22 cellular contexts compared by ENCODE assay signal in genomic region chr9:71607571-71607970, GRCh38.
A peak's percentile ranks its signal among the peaks of the same experiment; 100 is the strongest.
DNase-seq lines count a peak whose midpoint lies in the region; ATAC-seq lines count a peak whose summit lies in the region.
"Had no signal": no experiment of that assay in that cellular context is flagged by ENCODE, and none has a peak within 500 bp of the region (broad histone marks: within the 10 kb centered on the region; RNA-seq: fewer than 3 reads in every experiment).

No MANE protein-coding gene starts in this region.

- peaks cover 0 to 1% of the 10 kb centered on the region in 2 donors for H3K27me3 Mint-ChIP-seq in CD4-positive, alpha-beta memory T cell

- H3K4me3 Mint-ChIP-seq in CD4-positive, alpha-beta memory T cell: no peak overlapping the region
- H3K4me3 Mint-ChIP-seq: GM23338 had no signal

- peaks cover 0 to 7% (median 3%) of the 10 kb centered on the region in 8 donors for H3K9me3 Mint-ChIP-seq in CD4-positive, alpha-beta memory T cell

- no peaks in the 10 kb centered on the region for H3K4me1 Mint-ChIP-seq in CD4-positive, alpha-beta memory T cell

- no peak overlapping the region for H2BK5ac ChIP-seq in mesendoderm (ENCODE audit: low read length)

- no peak overlapping the region for H2BK120ac ChIP-seq in mesendoderm (ENCODE audit: low read depth, low read length)

- no peaks in the 10 kb centered on the region for H3K79me2 ChIP-seq in mesendoderm (ENCODE audit: control insufficient read depth, insufficient read depth, low read length)

- no peak overlapping the region for H3K4me2 ChIP-seq in mesendoderm (ENCODE audit: low read length)
- H3K4me2 ChIP-seq: GM23338, PC-9 had no signal

- H3K36me3 ChIP-seq in mesendoderm (ENCODE audit: control insufficient read depth, insufficient read depth, low read length): no peaks in the 10 kb centered on the region
- H3K36me3 ChIP-seq in CD4-positive, alpha-beta memory T cell (ENCODE audit: insufficient read depth, low read length): no peaks in the 10 kb centered on the region

- peak; percentile 23 for DNase-seq in GM03348 (ENCODE audit: low spot score)
- DNase-seq in fibroblast of gingiva (ENCODE audit: low read depth): peak; percentile 84
- no peak for DNase-seq in mesendoderm
- peak; percentile 31 for DNase-seq in stromal cell of bone marrow (ENCODE audit: low read depth)
- no peak for DNase-seq in GF-D8 (lab: John Stamatoyannopoulos, UW)
- no peak for DNase-seq in CD4-positive, alpha-beta memory T cell
- no peak for DNase-seq in EL
- DNase-seq: AML-193, DMS79, HCEC 1CT, KBM-7, NCI-H1105 treated with DMSO at 0.1 percent for 48 hours, NCI-H1694 treated with DMSO at 0.1 percent for 48 hours, NCI-H2107, NCI-H510A, NCI-H774, SIG-M5 had no signal

- no peak overlapping the region for H3K4me3 ChIP-seq in mesendoderm (ENCODE audit: low read length)
- no peak overlapping the region for H3K4me3 ChIP-seq in CD4-positive, alpha-beta memory T cell (ENCODE audit: low read length in 2 of 2)
- H3K4me3 ChIP-seq: GM23338, PC-9 had no signal

- no peak overlapping the region for H3K9ac ChIP-seq in mesendoderm (ENCODE audit: low read length)

- WGBS in mesendoderm (ENCODE audit: extremely low coverage, insufficient coverage, low lambda C conversion rate): no CpG with 5 or more reads among the region's 6 CpGs

- POLR2A ChIA-PET in CD4-positive, alpha-beta memory T cell (lab: Charles Lee; ENCODE audit: partially characterized antibody): no interaction called here

- no peak overlapping the region for H3K27ac Mint-ChIP-seq in CD4-positive, alpha-beta memory T cell
- H3K27ac Mint-ChIP-seq: GM23338 had no signal

- no peaks in the 10 kb centered on the region for H3K79me1 ChIP-seq in mesendoderm (ENCODE audit: low read length)

- no peak overlapping the region for H3K23ac ChIP-seq in mesendoderm (ENCODE audit: low read length)

- H3K4me1 ChIP-seq in mesendoderm (ENCODE audit: control insufficient read depth, low read depth, low read length): no peaks in the 10 kb centered on the region
- no peaks in the 10 kb centered on the region for H3K4me1 ChIP-seq in CD4-positive, alpha-beta memory T cell (ENCODE audit: insufficient read depth, low read length)

- CTCF ChIA-PET in CD4-positive, alpha-beta memory T cell (lab: Charles Lee; ENCODE audit: partially characterized antibody): interaction anchor here (4.6 kb wide), 1 partner anchor 161 kb away, joined by 71 read pairs; the partner anchor contains the start of gene CEMIP2

- no peak overlapping the region for H3K27ac ChIP-seq in mesendoderm (ENCODE audit: low read depth, low read length)
- H3K27ac ChIP-seq in CD4-positive, alpha-beta memory T cell (ENCODE audit: low read depth, low read length): no peak overlapping the region
- H3K27ac ChIP-seq: C4-2B, PC-9, RWPE1 had no signal

- H3K27me3 ChIP-seq in mesendoderm (ENCODE audit: insufficient read depth, low read length, poor library complexity): no peaks in the 10 kb centered on the region
- no peaks in the 10 kb centered on the region for H3K27me3 ChIP-seq in CD4-positive, alpha-beta memory T cell (ENCODE audit: insufficient read depth, low read length)

- no peak overlapping the region for H2BK15ac ChIP-seq in mesendoderm (replicated peaks; ENCODE audit: low read depth)

- no peak overlapping the region for H3K18ac ChIP-seq in mesendoderm (ENCODE audit: low read length)

- peak overlapping the region; percentile 12 for H3K4ac ChIP-seq in mesendoderm (ENCODE audit: low read depth, low read length)

- H3K9me3 ChIP-seq in CD4-positive, alpha-beta memory T cell (ENCODE audit: control insufficient read depth in 1 of 2, low read length in 2 of 2): no peaks in the 10 kb centered on the region

- no peak for ATAC-seq in HG02973 (IDR thresholded peaks at IDR 0.05; ENCODE audit: unreplicated experiment)

- intact Hi-C loops in CD4-positive, alpha-beta memory T cell (cut with micrococcal nuclease): loop anchor here (10.0 kb wide), 1 partner anchor 323 kb away; no protein-coding TSS in a partner anchor

- no peak overlapping the region for H2AK5ac ChIP-seq in mesendoderm (ENCODE audit: low read length)

- H4K5ac ChIP-seq in mesendoderm (ENCODE audit: low read length): no peak overlapping the region

- H3K36me3 Mint-ChIP-seq in CD4-positive, alpha-beta memory T cell: no peaks in the 10 kb centered on the region

- no peak overlapping the region for H3K56ac ChIP-seq in mesendoderm (ENCODE audit: low read length)

- H4K8ac ChIP-seq in mesendoderm (ENCODE audit: low read depth, low read length): no peak overlapping the region

Comparison
In these comparisons a context has a peak if more than half of its experiments do, and no peak if none do; other contexts are left out.
1. DNase-seq: peak in GM03348 (single experiment), fibroblast of gingiva (single experiment) and stromal cell of bone marrow (single experiment); none in mesendoderm (single experiment), GF-D8 (single experiment), CD4-positive, alpha-beta memory T cell (0 of 5) and EL (single experiment).